In the genomic region with DNA sequence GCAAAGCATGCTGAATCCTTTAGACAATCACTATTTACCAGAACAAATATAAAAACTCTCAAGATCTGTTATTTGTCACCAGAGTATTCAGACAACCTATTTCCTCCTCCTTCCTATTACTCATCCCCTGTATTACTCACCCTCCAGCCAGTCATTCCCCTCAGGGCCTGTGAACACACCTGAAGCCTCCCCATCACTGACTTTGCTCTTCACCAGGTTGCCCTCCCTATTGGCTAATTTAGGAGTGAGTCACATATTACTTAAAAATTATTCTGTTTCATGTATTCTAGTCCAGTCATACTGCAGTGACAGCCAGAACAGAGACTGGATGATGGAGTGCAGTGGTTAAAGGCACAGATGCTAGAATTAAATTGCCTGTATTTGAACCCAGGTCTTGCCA, we compare ENCODE assay signal across 9 cellular contexts. TPM values are rescaled to one million over a fixed set of nuclear protein-coding genes. Genes with fewer than 3 reads are reported as not detected.
DNase-seq lines count a peak whose midpoint lies in the region; ATAC-seq and TF ChIP-seq lines count a peak whose summit lies in the region.
"Had no signal": no experiment of that assay in that cellular context is flagged by ENCODE, and none has a peak within 500 bp of the region (broad histone marks: within the 10 kb centered on the region; RNA-seq: fewer than 3 reads in every experiment).

No MANE protein-coding gene starts in this region.

- H3K27ac ChIP-seq in DND-41 (ENCODE audit: low read length), result no peak overlapping the region

- H3K4me1 ChIP-seq in DND-41 (ENCODE audit: insufficient read depth, low read length), result peaks cover 10% of the 10 kb centered on the region

- peaks cover 4% of the 10 kb centered on the region for H3K36me3 Mint-ChIP-seq in activated naive CD8-positive, alpha-beta T cell treated with anti-CD3 and anti-CD28 coated beads for 36 hours
- no peaks in the 10 kb centered on the region for H3K36me3 Mint-ChIP-seq in chondrocyte (ENCODE audit: low read depth)

- peak overlapping the region; percentile 58 for H3K4me3 Mint-ChIP-seq in activated naive CD8-positive, alpha-beta T cell treated with anti-CD3 and anti-CD28 coated beads for 36 hours
- no peak overlapping the region for H3K4me3 Mint-ChIP-seq in chondrocyte (ENCODE audit: unreplicated experiment)

- H3K9me3 Mint-ChIP-seq in activated naive CD8-positive, alpha-beta T cell treated with anti-CD3 and anti-CD28 coated beads for 36 hours, result no peaks in the 10 kb centered on the region
- no peaks in the 10 kb centered on the region for H3K9me3 Mint-ChIP-seq in chondrocyte (ENCODE audit: low read depth)

- ATAC-seq in DND-41 (ENCODE audit: insufficient read depth, low read depth) (no peak), HG02840 (IDR thresholded peaks at IDR 0.05; ENCODE audit: low FRiP score, unreplicated experiment) (no peak)

- H3K4me1 Mint-ChIP-seq in activated naive CD8-positive, alpha-beta T cell treated with anti-CD3 and anti-CD28 coated beads for 36 hours, result peaks cover 44% of the 10 kb centered on the region
- peaks cover 4% of the 10 kb centered on the region for H3K4me1 Mint-ChIP-seq in chondrocyte (ENCODE audit: low read depth)

- H3K4me2 ChIP-seq in DND-41 (ENCODE audit: insufficient read depth, low read length), result no peak overlapping the region

- peaks cover 13% of the 10 kb centered on the region for H3K79me2 ChIP-seq in DND-41 (ENCODE audit: insufficient read depth, low read length)

- peak overlapping the region; percentile 44; the same call in 1 of the 2 replicates for H2AFZ ChIP-seq in DND-41 (ENCODE audit: low read depth, low read length)

- H3K27ac Mint-ChIP-seq in activated naive CD8-positive, alpha-beta T cell treated with anti-CD3 and anti-CD28 coated beads for 36 hours, result peak overlapping the region; percentile 95
- H3K27ac Mint-ChIP-seq in chondrocyte (ENCODE audit: unreplicated experiment), result no peak overlapping the region

- no peak for DNase-seq in DND-41
- peak; percentile 19 to 85 for DNase-seq in SW 1271 (lab: John Stamatoyannopoulos, UW)
- peak; percentile 73 for DNase-seq in activated naive CD8-positive, alpha-beta T cell treated with anti-CD3 and anti-CD28 coated beads for 36 hours
- DNase-seq in renal cortical epithelial cell (ENCODE audit: low read depth), result peak; percentile 93
- no peak for DNase-seq in chondrocyte (ENCODE audit: low spot score)
- no peak for DNase-seq in NCI-H510A (lab: John Stamatoyannopoulos, UW)
- no peak for DNase-seq in NCI-H2081 treated with DMSO at 0.1 percent for 48 hours (lab: John Stamatoyannopoulos, UW)
- DNase-seq: KBM-7 had no signal

- peaks cover 3% of the 10 kb centered on the region; the same call in 1 of the 2 replicates for H4K20me1 ChIP-seq in DND-41 (ENCODE audit: insufficient read depth, low read length)

- H3K27me3 ChIP-seq in DND-41 (ENCODE audit: insufficient read depth, low read length, poor library complexity), result no peaks in the 10 kb centered on the region

- no peaks in the 10 kb centered on the region for H3K36me3 ChIP-seq in DND-41 (ENCODE audit: insufficient read depth, low read length)

- no peak overlapping the region for H3K9ac ChIP-seq in DND-41 (ENCODE audit: low read depth, low read length)

- no peaks in the 10 kb centered on the region for H3K9me3 ChIP-seq in DND-41 (ENCODE audit: insufficient read depth, low read length, severe bottlenecking)

- no peaks in the 10 kb centered on the region for H3K27me3 Mint-ChIP-seq in activated naive CD8-positive, alpha-beta T cell treated with anti-CD3 and anti-CD28 coated beads for 36 hours
- no peaks in the 10 kb centered on the region for H3K27me3 Mint-ChIP-seq in chondrocyte (ENCODE audit: low read depth)

- H3K4me3 ChIP-seq in DND-41 (ENCODE audit: low read depth in 1 of 2, low read length in 2 of 2), result no peak overlapping the region

- TF ChIP-seq CTCF in DND-41 (IDR thresholded peaks at IDR 0.05; ENCODE audit: borderline replicate concordance, extremely low read depth, low read length, poor library complexity, severe bottlenecking) (no peak), chondrocyte (IDR thresholded peaks at IDR 0.05) (no peak)

RNA-seq across cellular contexts. Expression of gene ATG16L1, which starts 3.7 kb away (rescaled TPM):
- 10 to 100 TPM; 23.4 to 26.1 TPM for total RNA-seq in activated naive CD8-positive, alpha-beta T cell treated with anti-CD3 and anti-CD28 coated beads for 36 hours
- total RNA-seq in renal cortical epithelial cell, result 44.0 and 63.9 TPM in 2 replicates
- total RNA-seq in chondrocyte, result 23.8 to 25.7 TPM (median 24.8 TPM) in 3 replicates

RNA-seq across cellular contexts. Expression of gene SAG, which starts 59.9 kb away (rescaled TPM):
- under 1 TPM in 1 of 2 experiments, not detected in 1; 0.31 TPM for total RNA-seq in activated naive CD8-positive, alpha-beta T cell treated with anti-CD3 and anti-CD28 coated beads for 36 hours
- total RNA-seq in renal cortical epithelial cell, result not detected in 2 replicates
- not detected in 3 replicates for total RNA-seq in chondrocyte

Comparison
In these comparisons a context has a peak if more than half of its experiments do, and no peak if none do; other contexts are left out.
1. DNase-seq: peak in SW 1271 (2 of 2), activated naive CD8-positive, alpha-beta T cell treated with anti-CD3 and anti-CD28 coated beads for 36 hours (single experiment) and renal cortical epithelial cell (single experiment); none in DND-41 (single experiment), chondrocyte (single experiment), NCI-H510A (single experiment) and NCI-H2081 treated with DMSO at 0.1 percent for 48 hours (single experiment).